17 cellular contexts compared by ENCODE assay signal in the genomic region with DNA sequence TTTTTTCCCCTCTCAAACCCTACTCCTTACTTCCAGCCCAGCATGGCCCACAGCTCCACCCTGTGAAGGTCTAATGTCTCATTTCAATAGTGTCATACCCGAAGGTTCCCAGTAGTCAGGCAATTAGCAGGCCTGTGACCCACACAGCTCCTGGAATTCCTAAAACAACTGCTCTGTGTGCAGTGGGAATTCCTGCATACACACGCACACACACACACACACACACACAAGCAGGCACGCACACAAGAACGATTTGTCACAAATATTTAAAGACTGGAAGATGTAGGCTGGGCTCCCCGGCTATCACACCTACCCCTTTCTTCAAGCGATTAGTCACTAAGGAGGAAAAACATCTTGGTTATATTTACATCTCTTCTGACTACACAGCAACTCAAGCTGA.
DNase-seq lines count a peak whose midpoint lies in the region; TF ChIP-seq lines count a peak whose summit lies in the region.
"Had no signal": no experiment of that assay in that cellular context is flagged by ENCODE, and none has a peak within 500 bp of the region (broad histone marks: within the 10 kb centered on the region; RNA-seq: fewer than 3 reads in every experiment).

No MANE protein-coding gene starts in this region.

- H3K27ac ChIP-seq in ACC112 (ENCODE audit: low read depth, low read length) = no peak overlapping the region
- H3K27ac ChIP-seq: colonic mucosa had no signal

- H3K4me3 Mint-ChIP-seq in HFFc6 = peak overlapping the region; percentile 59
- H3K4me3 Mint-ChIP-seq in chondrocyte (ENCODE audit: unreplicated experiment) = no peak overlapping the region
- H3K4me3 Mint-ChIP-seq: activated naive CD8-positive, alpha-beta T cell; T-cell had no signal

- H3K36me3 Mint-ChIP-seq in HFFc6 (ENCODE audit: low read depth) (peaks cover 15% of the 10 kb centered on the region; the same call in 1 of the 2 replicates), chondrocyte (ENCODE audit: low read depth) (peaks cover 2% of the 10 kb centered on the region)

- peaks cover 8% of the 10 kb centered on the region for H3K9me3 Mint-ChIP-seq in HFFc6
- peaks cover 15% of the 10 kb centered on the region for H3K9me3 Mint-ChIP-seq in chondrocyte (ENCODE audit: low read depth)

- H3K27me3 Mint-ChIP-seq in HFFc6 (ENCODE audit: insufficient read depth) = no peaks in the 10 kb centered on the region; the same call in 1 of the 2 replicates
- H3K27me3 Mint-ChIP-seq in chondrocyte (ENCODE audit: low read depth) = peaks cover 2% of the 10 kb centered on the region
- H3K27me3 Mint-ChIP-seq: activated naive CD8-positive, alpha-beta T cell; T-cell had no signal

- no peak overlapping the region for H3K4me3 ChIP-seq in ACC112 (ENCODE audit: low read depth, low read length)
- H3K4me3 ChIP-seq: colonic mucosa had no signal

- peak overlapping the region; percentile 36 for H2AFZ ChIP-seq in ACC112 (ENCODE audit: low read length, unreplicated experiment)

- TF ChIP-seq CTCF in HFFc6 (IDR thresholded peaks at IDR 0.05) = no peak
- no peak for TF ChIP-seq CTCF in chondrocyte (IDR thresholded peaks at IDR 0.05)

- no peaks in the 10 kb centered on the region for H3K27me3 ChIP-seq in ACC112 (ENCODE audit: insufficient read depth, low read length)
- H3K27me3 ChIP-seq: colonic mucosa had no signal

- no peaks in the 10 kb centered on the region for H3K36me3 ChIP-seq in ACC112 (ENCODE audit: insufficient read depth, low read length)
- H3K36me3 ChIP-seq: colonic mucosa had no signal

- no peaks in the 10 kb centered on the region for H3K79me2 ChIP-seq in ACC112 (ENCODE audit: control insufficient read depth, insufficient read depth, low read length, unreplicated experiment)

- H3K4me1 ChIP-seq in ACC112 (ENCODE audit: control insufficient read depth, insufficient read depth, low read length, unreplicated experiment) = no peaks in the 10 kb centered on the region
- H3K4me1 ChIP-seq: colonic mucosa had no signal

- H3K4me1 Mint-ChIP-seq in HFFc6 (ENCODE audit: low read depth) (peaks cover 50% of the 10 kb centered on the region), chondrocyte (ENCODE audit: low read depth) (peaks cover 9% of the 10 kb centered on the region)
- H3K4me1 Mint-ChIP-seq: T-cell had no signal

- peak; percentile 83 for DNase-seq in HFFc6
- no peak for DNase-seq in chondrocyte (ENCODE audit: low spot score)
- DNase-seq in myocyte (ENCODE audit: low read depth) = peak; percentile 74
- DNase-seq in NCI-H2029 (lab: John Stamatoyannopoulos, UW) = no peak
- DNase-seq in HCEC 1CT = no peak
- no peak for DNase-seq in NCI-H146 treated with DMSO at 0.1 percent for 48 hours (lab: John Stamatoyannopoulos, UW; ENCODE audit: unreplicated experiment)
- DNase-seq in NCI-H526 treated with DMSO at 0.1 percent for 48 hours (lab: John Stamatoyannopoulos, UW) = no peak
- DNase-seq: activated CD4-positive, CD25-positive, alpha-beta regulatory T cell treated with anti-CD3 and anti-CD28 coated beads, Interleukin-2, amount 50 U/mL, for 72 hours; activated CD8-positive, alpha-beta memory T cell treated with anti-CD3 and anti-CD28 coated beads, Interleukin-2, amount 50 U/mL, for 4 hours; colonic mucosa; NCI-H1105 treated with DMSO at 0.1 percent for 48 hours; PC-3; stimulated activated CD4-positive, alpha-beta T cell treated with anti-CD3 and anti-CD28 coated beads, Interleukin-12 subunit alpha, Interleukin-12 subunit beta, amount 100 ng/mL, for 4 hours; substantia nigra; T-cell had no signal

- H3K27ac Mint-ChIP-seq in HFFc6 (peak overlapping the region; percentile 73), chondrocyte (ENCODE audit: unreplicated experiment) (peak overlapping the region; percentile 6)
- H3K27ac Mint-ChIP-seq: activated naive CD8-positive, alpha-beta T cell; T-cell had no signal

Comparison
In these comparisons a context has a peak if more than half of its experiments do, and no peak if none do; other contexts are left out.
1. DNase-seq: peak in HFFc6 (single experiment) and myocyte (single experiment); none in chondrocyte (single experiment), NCI-H2029 (single experiment), HCEC 1CT (single experiment), NCI-H146 treated with DMSO at 0.1 percent for 48 hours (single experiment) and NCI-H526 treated with DMSO at 0.1 percent for 48 hours (single experiment).